ENCODE assay signal across 11 cellular contexts in the genomic region with DNA sequence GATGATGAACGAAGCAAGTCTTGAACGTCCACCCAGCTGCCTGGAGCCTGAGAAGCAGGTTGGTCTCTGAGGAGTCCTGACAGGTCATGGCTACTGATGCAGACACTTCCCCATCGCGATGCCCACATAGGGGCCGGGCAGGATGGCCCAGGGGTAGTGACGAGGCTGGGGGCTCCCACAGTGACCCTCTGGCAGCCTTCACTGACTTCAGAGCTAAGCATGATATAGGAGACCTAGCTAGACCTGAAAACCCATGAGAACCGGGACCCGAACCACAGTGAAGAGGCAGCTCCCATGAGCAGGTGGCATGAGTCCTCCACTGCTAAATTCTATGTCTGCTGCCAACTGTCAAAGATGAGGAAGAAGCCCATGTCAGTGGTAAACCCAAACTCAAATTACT.
DNase-seq lines count a peak whose midpoint lies in the region; ATAC-seq and TF ChIP-seq lines count a peak whose summit lies in the region.
"Had no signal": no experiment of that assay in that cellular context is flagged by ENCODE, and none has a peak within 500 bp of the region (broad histone marks: within the 10 kb centered on the region; RNA-seq: fewer than 3 reads in every experiment).

No MANE protein-coding gene starts in this region.

- no peaks in the 10 kb centered on the region for H3K36me3 ChIP-seq in esophagus muscularis mucosa
- no peaks in the 10 kb centered on the region for H3K36me3 ChIP-seq in sigmoid colon

- TF ChIP-seq CTCF in RWPE1 (conservative IDR thresholded peaks at IDR 0.05; ENCODE audit: low read depth) (no peak), brain (conservative IDR thresholded peaks at IDR 0.05) (no peak), esophagus muscularis mucosa (IDR thresholded peaks at IDR 0.05) (no peak), sigmoid colon (IDR thresholded peaks at IDR 0.05) (no peak)

- no peak overlapping the region for H3K4me3 ChIP-seq in esophagus muscularis mucosa
- H3K4me3 ChIP-seq in sigmoid colon = no peak overlapping the region

- H3K27ac ChIP-seq in RWPE1 = peak overlapping the region; percentile 92
- no peak overlapping the region for H3K27ac ChIP-seq in esophagus muscularis mucosa (replicated peaks in 1 of 4)
- H3K27ac ChIP-seq in sigmoid colon = no peak overlapping the region

- peak overlapping the region in 3 of 5 experiments; percentile 81 to 98 (median 92) for H3K27ac Mint-ChIP-seq in brain
- H3K27ac Mint-ChIP-seq: CD4-positive, alpha-beta memory T cell had no signal

- no peaks in the 10 kb centered on the region for H3K27me3 ChIP-seq in esophagus muscularis mucosa
- no peaks in the 10 kb centered on the region for H3K27me3 ChIP-seq in sigmoid colon

- H3K4me3 Mint-ChIP-seq in brain = no peak overlapping the region
- H3K4me3 Mint-ChIP-seq: CD4-positive, alpha-beta memory T cell had no signal

- H3K9me3 Mint-ChIP-seq in brain = no peaks in the 10 kb centered on the region
- H3K9me3 Mint-ChIP-seq: CD4-positive, alpha-beta memory T cell had no signal

- TF ChIP-seq POLR2A in esophagus muscularis mucosa (IDR thresholded peaks at IDR 0.05; ENCODE audit: low read depth) (no peak), sigmoid colon (IDR thresholded peaks at IDR 0.05) (no peak)

- no peak for DNase-seq in RWPE1 (ENCODE audit: low spot score)
- peak; percentile 84 for DNase-seq in esophagus muscularis mucosa (ENCODE audit: extremely low spot score)
- DNase-seq in sigmoid colon = peak; percentile 60
- no peak for DNase-seq in NCI-H1436 (lab: John Stamatoyannopoulos, UW)
- DNase-seq in NCI-H2227 (lab: John Stamatoyannopoulos, UW; ENCODE audit: unreplicated experiment) = no peak
- DNase-seq: Calu3; CD4-positive, alpha-beta memory T cell; DND-41; GOT3 had no signal

- intact Hi-C loops in esophagus muscularis mucosa (cut with DNase I) = no loop called here
- intact Hi-C loops in sigmoid colon (cut with DNase I) = no loop called here

- CTCF ChIA-PET in RWPE1 (lab: Yijun Ruan, JAX) = no interaction called here

- H3K4me1 Mint-ChIP-seq in brain = peaks cover 69% of the 10 kb centered on the region
- H3K4me1 Mint-ChIP-seq: CD4-positive, alpha-beta memory T cell had no signal

- peaks cover 0 to 13% (median 7%) of the 10 kb centered on the region in 4 donors for H3K4me1 ChIP-seq in esophagus muscularis mucosa
- no peaks in the 10 kb centered on the region for H3K4me1 ChIP-seq in sigmoid colon

- TF ChIP-seq EP300 in esophagus muscularis mucosa (IDR thresholded peaks at IDR 0.05) (no peak), sigmoid colon (IDR thresholded peaks at IDR 0.05) (no peak)

- POLR2A ChIA-PET in RWPE1 (lab: Yijun Ruan, JAX; ENCODE audit: low non-redundant PET) = no interaction called here

- ATAC-seq in HG03280 (IDR thresholded peaks at IDR 0.05; ENCODE audit: unreplicated experiment) = no peak

- no peaks in the 10 kb centered on the region for H3K36me3 Mint-ChIP-seq in brain

- H3K27me3 Mint-ChIP-seq in brain = no peaks in the 10 kb centered on the region

- WGBS in esophagus muscularis mucosa = 95% methylated on average over 4 of the region's 8 CpGs
- 80 to 82% methylated on average over 8 of the region's 8 CpGs for WGBS in sigmoid colon, 2 donors

- no peaks in the 10 kb centered on the region for H3K9me3 ChIP-seq in esophagus muscularis mucosa
- no peaks in the 10 kb centered on the region for H3K9me3 ChIP-seq in sigmoid colon

Comparison
In these comparisons a context has a peak if more than half of its experiments do, and no peak if none do; other contexts are left out.
1. DNase-seq: peak in esophagus muscularis mucosa (single experiment) and sigmoid colon (single experiment); none in RWPE1 (single experiment), NCI-H1436 (single experiment) and NCI-H2227 (single experiment).